Comparison of ENCODE assay signal across 1 cellular context in genomic region chr3:153161138-153161713, GRCh38.
A peak's percentile ranks its signal among the peaks of the same experiment; 100 is the strongest.
TF ChIP-seq lines count a peak whose summit lies in the region.

No MANE protein-coding gene starts in this region.

TF ChIP-seq in K562, 482 proteins besides CTCF, POLR2A, EP300 and RAD21 (continued from another document and continues in another):
- no peak for TF ChIP-seq ZNF511 (CRISPR knock-in tag; IDR thresholded peaks at IDR 0.05)
- TF ChIP-seq HBP1 (CRISPR knock-in tag; IDR thresholded peaks at IDR 0.05): 0 out of 2 replicates have a peak, but pooled peaks have one; percentile 48
- peak in 1 of 2 experiments; percentile 68; a peak in 1 of 4 replicates for TF ChIP-seq RCOR1 (IDR thresholded peaks at IDR 0.05; ENCODE audit: borderline replicate concordance in 1 of 2, low read depth in 2 of 2, low read length in 2 of 2)
- TF ChIP-seq NRF1 (conservative IDR thresholded peaks at IDR 0.05 in 1 of 2, IDR thresholded peaks at IDR 0.05 in 1 of 2): peak; percentile 74 to 80
- TF ChIP-seq STAT5B (CRISPR knock-in tag; IDR thresholded peaks at IDR 0.05): no peak
- no peak for TF ChIP-seq TCF3 (CRISPR knock-in tag; IDR thresholded peaks at IDR 0.05)
- TF ChIP-seq ZBTB12 (CRISPR knock-in tag; IDR thresholded peaks at IDR 0.05): no peak
- TF ChIP-seq CBX1 (IDR thresholded peaks at IDR 0.05; ENCODE audit: low read depth): no peak
- no peak for TF ChIP-seq SRSF9 (IDR thresholded peaks at IDR 0.05; ENCODE audit: borderline replicate concordance, low read depth, low read length)
- no peak for TF ChIP-seq ZNF232 (CRISPR knock-in tag; IDR thresholded peaks at IDR 0.05)
- TF ChIP-seq EGR1 (conservative IDR thresholded peaks at IDR 0.05): peak; percentile 85
- no peak for TF ChIP-seq TAF7 (tag; IDR thresholded peaks at IDR 0.05)
- no peak for TF ChIP-seq SRSF3 (IDR thresholded peaks at IDR 0.05; ENCODE audit: insufficient read depth, low read length)
- TF ChIP-seq POLR3A (IDR thresholded peaks at IDR 0.05; ENCODE audit: borderline replicate concordance, extremely low read depth, insufficient read depth, insufficient read length): no peak
- no peak; the same call in 1 of the 2 replicates for TF ChIP-seq ESRRA (IDR thresholded peaks at IDR 0.05; ENCODE audit: borderline replicate concordance, low read depth)
- TF ChIP-seq ETS1 (conservative IDR thresholded peaks at IDR 0.05; ENCODE audit: control insufficient read depth, low read depth, low read length): 0 out of 2 replicates have a peak, but pooled peaks have one; percentile 21
- TF ChIP-seq ZNF707 (CRISPR knock-in tag; conservative IDR thresholded peaks at IDR 0.05): no peak
- no peak for TF ChIP-seq ID3 (CRISPR knock-in tag; IDR thresholded peaks at IDR 0.05)
- TF ChIP-seq ID3 (tag; IDR thresholded peaks at IDR 0.05): no peak
- TF ChIP-seq ARID1B (IDR thresholded peaks at IDR 0.05): 0 out of 2 replicates have a peak, but pooled peaks have one; percentile 0
- TF ChIP-seq ZNF398 (CRISPR knock-in tag; IDR thresholded peaks at IDR 0.05): no peak
- TF ChIP-seq NFE2L1 (tag; IDR thresholded peaks at IDR 0.05; ENCODE audit: borderline replicate concordance, low read depth): no peak
- TF ChIP-seq POLR2AphosphoS5 (IDR thresholded peaks at IDR 0.05; ENCODE audit: control insufficient read depth, insufficient read depth, low read depth, low read length): no peak
- no peak for TF ChIP-seq ELF2 (CRISPR knock-in tag; IDR thresholded peaks at IDR 0.05)
- no peak for TF ChIP-seq HINFP (tag; conservative IDR thresholded peaks at IDR 0.05; ENCODE audit: low read depth)
- TF ChIP-seq ZBTB34 (CRISPR knock-in tag; IDR thresholded peaks at IDR 0.05): no peak
- no peak for TF ChIP-seq RFX7 (CRISPR knock-in tag; IDR thresholded peaks at IDR 0.05)
- TF ChIP-seq ZNF717 (CRISPR knock-in tag; IDR thresholded peaks at IDR 0.05): no peak
- TF ChIP-seq ZNF561 (CRISPR knock-in tag; conservative IDR thresholded peaks at IDR 0.05): no peak
- TF ChIP-seq TAF9B (IDR thresholded peaks at IDR 0.05; ENCODE audit: partially characterized antibody): peak; percentile 40
- no peak for TF ChIP-seq TARDBP (IDR thresholded peaks at IDR 0.05)
- TF ChIP-seq E2F3 (CRISPR knock-in tag; IDR thresholded peaks at IDR 0.05): no peak
- TF ChIP-seq SLC30A9 (CRISPR knock-in tag; IDR thresholded peaks at IDR 0.05): no peak
- TF ChIP-seq MCM7 (IDR thresholded peaks at IDR 0.05): no peak
- TF ChIP-seq ZMIZ1 (IDR thresholded peaks at IDR 0.05; ENCODE audit: low read depth in 2 of 2, low read length in 2 of 2): no peak
